In the genomic region with DNA sequence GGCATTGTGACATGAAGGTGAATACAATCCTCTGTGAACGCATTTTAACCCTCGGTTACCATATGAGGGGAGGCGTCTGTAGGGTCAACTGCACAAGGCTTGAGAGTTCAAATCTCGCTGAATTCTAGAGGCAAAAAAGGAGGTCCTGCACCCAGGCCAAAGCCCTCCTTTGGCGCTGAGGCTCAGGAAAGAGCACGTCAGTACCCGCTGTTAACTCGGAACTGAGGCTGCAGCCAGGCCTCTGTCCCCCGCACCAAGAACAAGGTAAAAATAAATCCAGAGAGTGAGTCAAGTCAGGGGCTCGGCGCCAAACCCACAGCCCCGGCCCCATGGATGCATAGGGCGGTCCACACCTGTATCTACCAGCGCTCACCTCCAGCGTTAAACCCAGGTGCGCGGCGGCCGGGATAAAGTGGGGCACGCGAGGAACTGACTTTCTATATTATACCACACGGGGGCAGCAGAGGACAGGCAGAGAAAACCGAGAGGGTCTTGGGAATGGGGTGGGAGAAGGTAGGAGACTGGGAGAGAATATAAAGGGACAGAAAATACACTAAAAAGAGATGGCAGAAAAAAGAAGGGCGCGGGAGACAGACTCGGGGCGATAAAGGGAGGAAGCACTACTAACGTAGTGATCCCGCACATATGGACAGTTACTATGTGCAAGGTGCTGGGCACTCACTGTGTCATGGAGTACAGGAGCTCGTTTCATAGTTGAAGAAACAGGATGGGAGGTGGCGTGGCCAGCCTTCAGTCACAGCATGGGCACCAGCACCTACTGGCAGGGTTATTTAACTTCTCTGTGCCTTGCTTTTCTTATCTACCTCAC, we compare ENCODE assay signal across 1 cellular context.
TF ChIP-seq lines count a peak whose summit lies in the region.

No MANE protein-coding gene starts in this region.

TF ChIP-seq in H1, 55 proteins besides CTCF, POLR2A, EP300 and RAD21 (continued from another document):
- TF ChIP-seq EZH2 (IDR thresholded peaks at IDR 0.05; ENCODE audit: low read depth, low read length, severe bottlenecking), result no peak
- 0 out of 2 replicates have a peak, but pooled peaks have one; percentile 13 for TF ChIP-seq TEAD4 (IDR thresholded peaks at IDR 0.05; ENCODE audit: low read depth, low read length)
- TF ChIP-seq HDAC2 (IDR thresholded peaks at IDR 0.05; ENCODE audit: borderline replicate concordance in 1 of 2, low read depth in 2 of 2, low read length in 2 of 2), result no peak
- TF ChIP-seq KDM5A (IDR thresholded peaks at IDR 0.05; ENCODE audit: low read length), result no peak
- peak; percentile 49; the same call in 1 of the 2 replicates for TF ChIP-seq BACH1 (IDR thresholded peaks at IDR 0.05; ENCODE audit: low read length)
- no peak for TF ChIP-seq SRF (IDR thresholded peaks at IDR 0.05; ENCODE audit: low read depth, low read length)
- TF ChIP-seq, protein P1, sequence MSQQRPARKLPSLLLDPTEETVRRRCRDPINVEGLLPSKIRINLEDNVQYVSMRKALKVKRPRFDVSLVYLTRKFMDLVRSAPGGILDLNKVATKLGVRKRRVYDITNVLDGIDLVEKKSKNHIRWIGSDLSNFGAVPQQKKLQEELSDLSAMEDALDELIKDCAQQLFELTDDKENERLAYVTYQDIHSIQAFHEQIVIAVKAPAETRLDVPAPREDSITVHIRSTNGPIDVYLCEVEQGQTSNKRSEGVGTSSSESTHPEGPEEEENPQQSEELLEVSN (IDR thresholded peaks at IDR 0.05), result no peak
